8 cellular contexts compared by ENCODE assay signal in the genomic region with DNA sequence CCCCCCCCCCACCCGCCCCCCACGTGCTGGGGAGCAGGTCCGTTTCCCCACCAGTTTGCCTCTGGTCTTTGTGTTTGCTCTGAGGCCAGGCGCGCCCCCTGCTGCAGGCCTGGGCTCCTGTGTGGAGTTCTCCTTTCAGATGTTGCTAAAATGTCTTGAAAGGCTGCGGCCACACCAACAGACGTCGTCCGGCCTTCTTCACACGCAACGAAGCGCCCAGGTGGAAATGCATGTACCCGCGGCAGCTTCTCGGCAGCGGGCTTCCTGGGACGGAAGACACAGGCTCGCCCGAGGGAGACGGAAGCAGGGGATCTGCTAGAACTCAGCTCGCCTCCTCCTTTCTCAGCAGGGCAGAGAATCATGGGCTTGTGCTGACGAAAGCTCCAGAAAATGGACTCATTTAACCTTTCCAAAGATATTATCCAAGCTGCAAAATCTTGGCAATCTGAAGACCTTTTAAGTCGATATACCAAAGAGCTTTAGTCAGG.
DNase-seq lines count a peak whose midpoint lies in the region; ATAC-seq, FAIRE-seq and TF ChIP-seq lines count a peak whose summit lies in the region.

No MANE protein-coding gene starts in this region.

- H3K4me3 Mint-ChIP-seq in activated CD4-positive, alpha-beta T cell treated with anti-CD3 and anti-CD28 coated beads, Interleukin-2, amount 10 ng/mL, durations not matched to agents 24 days and 14 days: peak overlapping the region; percentile 51
- peak overlapping the region; percentile 46 for H3K4me3 Mint-ChIP-seq in endodermal cell
- peak overlapping the region; percentile 61 to 66 for H3K4me3 Mint-ChIP-seq in stimulated activated naive B cell treated with anti-CD40 and anti-IgM and Interleukin-4, amounts not matched to agents 10 μg/mL and 1 μg/mL and 100 μg/mL, for 72 hours

- H3K27me3 Mint-ChIP-seq in activated CD4-positive, alpha-beta T cell treated with anti-CD3 and anti-CD28 coated beads, Interleukin-2, amount 10 ng/mL, durations not matched to agents 24 days and 14 days: peaks cover 30% of the 10 kb centered on the region
- peaks cover 6% of the 10 kb centered on the region for H3K27me3 Mint-ChIP-seq in endodermal cell (ENCODE audit: insufficient read depth)
- H3K27me3 Mint-ChIP-seq in stimulated activated naive B cell treated with anti-CD40 and anti-IgM and Interleukin-4, amounts not matched to agents 10 μg/mL and 1 μg/mL and 100 μg/mL, for 72 hours: peaks cover 37 to 41% of the 10 kb centered on the region in 2 donors

- no peak overlapping the region for H3K9ac ChIP-seq in endodermal cell (ENCODE audit: extremely low read depth, low read length, poor library complexity, severe bottlenecking)

- H3K4me1 ChIP-seq in endodermal cell (ENCODE audit: control insufficient read depth, insufficient read depth, low read length) (peaks cover 22% of the 10 kb centered on the region), lower lobe of right lung (peaks cover 34% of the 10 kb centered on the region)

- peak overlapping the region; percentile 61 for H3K4me3 ChIP-seq in endodermal cell (ENCODE audit: low read length)
- H3K4me3 ChIP-seq in lower lobe of right lung: peak overlapping the region; percentile 51

- peak; percentile 73 for DNase-seq in EH (ENCODE audit: low read depth)
- DNase-seq in LHCN-M2 (ENCODE audit: low read depth): peak; percentile 44
- peak; percentile 72 for DNase-seq in activated CD4-positive, alpha-beta T cell treated with anti-CD3 and anti-CD28 coated beads, Interleukin-2, amount 10 ng/mL, durations not matched to agents 24 days and 14 days
- DNase-seq in endodermal cell: peak; percentile 95
- peak; percentile 82 for DNase-seq in lower lobe of right lung
- DNase-seq in stimulated activated naive B cell treated with anti-CD40 and anti-IgM and Interleukin-4, amounts not matched to agents 10 μg/mL and 1 μg/mL and 100 μg/mL, for 72 hours: peak; percentile 60
- no peak for DNase-seq in urothelium cell line (ENCODE audit: low spot score)

- ATAC-seq in GM21737 (IDR thresholded peaks at IDR 0.05; ENCODE audit: unreplicated experiment) (peak; percentile 97), lower lobe of right lung (peak; percentile 84 to 85)
- ATAC-seq in stimulated activated naive B cell treated with anti-CD40 and anti-IgM and Interleukin-4, amounts not matched to agents 10 μg/mL and 1 μg/mL and 100 μg/mL, for 72 hours (replicated peaks): peak; percentile 94 to 95

- H3K9me3 Mint-ChIP-seq in activated CD4-positive, alpha-beta T cell treated with anti-CD3 and anti-CD28 coated beads, Interleukin-2, amount 10 ng/mL, durations not matched to agents 24 days and 14 days: no peaks in the 10 kb centered on the region
- H3K9me3 Mint-ChIP-seq in endodermal cell: no peaks in the 10 kb centered on the region
- no peaks in the 10 kb centered on the region for H3K9me3 Mint-ChIP-seq in stimulated activated naive B cell treated with anti-CD40 and anti-IgM and Interleukin-4, amounts not matched to agents 10 μg/mL and 1 μg/mL and 100 μg/mL, for 72 hours

- FAIRE-seq in urothelium cell line (lab: Jason Lieb, UNC): no peak

- H3K36me3 Mint-ChIP-seq in activated CD4-positive, alpha-beta T cell treated with anti-CD3 and anti-CD28 coated beads, Interleukin-2, amount 10 ng/mL, durations not matched to agents 24 days and 14 days (ENCODE audit: low read depth): no peaks in the 10 kb centered on the region
- H3K36me3 Mint-ChIP-seq in endodermal cell (ENCODE audit: low read depth): no peaks in the 10 kb centered on the region
- H3K36me3 Mint-ChIP-seq in stimulated activated naive B cell treated with anti-CD40 and anti-IgM and Interleukin-4, amounts not matched to agents 10 μg/mL and 1 μg/mL and 100 μg/mL, for 72 hours: no peaks in the 10 kb centered on the region

- H3K27me3 ChIP-seq in endodermal cell (ENCODE audit: control insufficient read depth, insufficient read depth, low read length, poor library complexity, severe bottlenecking) (no peaks in the 10 kb centered on the region), lower lobe of right lung (ENCODE audit: low read depth) (no peaks in the 10 kb centered on the region)

- no peak overlapping the region for H3K27ac Mint-ChIP-seq in activated CD4-positive, alpha-beta T cell treated with anti-CD3 and anti-CD28 coated beads, Interleukin-2, amount 10 ng/mL, durations not matched to agents 24 days and 14 days
- H3K27ac Mint-ChIP-seq in endodermal cell: peak overlapping the region; percentile 80
- peak overlapping the region; percentile 83 for H3K27ac Mint-ChIP-seq in stimulated activated naive B cell treated with anti-CD40 and anti-IgM and Interleukin-4, amounts not matched to agents 10 μg/mL and 1 μg/mL and 100 μg/mL, for 72 hours

- TF ChIP-seq CTCF in endodermal cell (conservative IDR thresholded peaks at IDR 0.05) (peak; percentile 80), lower lobe of right lung (IDR thresholded peaks at IDR 0.05) (peak; percentile 54)

- H3K9me3 ChIP-seq in endodermal cell (ENCODE audit: control insufficient read depth, low read length) (no peaks in the 10 kb centered on the region), lower lobe of right lung (no peaks in the 10 kb centered on the region)

- peak overlapping the region; percentile 30 for H3K27ac ChIP-seq in endodermal cell (ENCODE audit: low read depth, low read length)
- H3K27ac ChIP-seq in lower lobe of right lung: peak overlapping the region; percentile 72

- 10 to 11% methylated on average over 4 to 22 of the region's 23 CpGs for WGBS in endodermal cell (ENCODE audit: insufficient coverage in 1 of 2, insufficient read length in 1 of 2), 2 experiments

- peaks cover 7% of the 10 kb centered on the region for H3K4me1 Mint-ChIP-seq in activated CD4-positive, alpha-beta T cell treated with anti-CD3 and anti-CD28 coated beads, Interleukin-2, amount 10 ng/mL, durations not matched to agents 24 days and 14 days
- H3K4me1 Mint-ChIP-seq in endodermal cell: peaks cover 62% of the 10 kb centered on the region
- peaks cover 6 to 16% of the 10 kb centered on the region in 2 donors for H3K4me1 Mint-ChIP-seq in stimulated activated naive B cell treated with anti-CD40 and anti-IgM and Interleukin-4, amounts not matched to agents 10 μg/mL and 1 μg/mL and 100 μg/mL, for 72 hours

- no peaks in the 10 kb centered on the region for H3K36me3 ChIP-seq in endodermal cell (ENCODE audit: control insufficient read depth, insufficient read depth, low read length)
- no peaks in the 10 kb centered on the region for H3K36me3 ChIP-seq in lower lobe of right lung

- intact Hi-C loops in activated CD4-positive, alpha-beta T cell treated with anti-CD3 and anti-CD28 coated beads, Interleukin-2, amount 10 ng/mL, durations not matched to agents 24 days and 14 days (cut with micrococcal nuclease): no loop called here
- intact Hi-C loops in lower lobe of right lung (cut with DNase I): no loop called here
